In the genomic region with DNA sequence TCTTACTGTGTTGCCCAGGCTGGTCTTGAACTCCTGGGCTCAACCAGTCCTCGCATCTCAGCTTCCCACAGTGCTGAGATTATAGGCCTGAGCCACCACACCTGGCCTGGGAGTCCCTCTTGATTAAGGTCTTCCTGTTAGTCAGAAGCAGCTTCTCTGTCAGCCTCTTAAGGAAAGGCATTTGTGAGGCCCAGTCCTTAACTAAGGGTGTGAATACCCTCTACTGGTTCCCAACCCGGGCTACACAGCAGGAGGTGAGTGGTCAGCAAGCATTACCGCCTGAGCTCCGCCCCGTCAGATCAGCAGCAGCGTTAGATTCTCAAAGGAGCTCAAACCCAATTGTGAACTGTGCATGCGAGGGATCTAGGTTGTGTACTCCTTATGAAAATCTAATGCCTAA, we compare ENCODE assay signal across 16 cellular contexts.
"Had no signal": no experiment of that assay in that cellular context is flagged by ENCODE, and none has a peak within 500 bp of the region (broad histone marks: within the 10 kb centered on the region; RNA-seq: fewer than 3 reads in every experiment).

No MANE protein-coding gene starts in this region.

- H3K4me1 Mint-ChIP-seq: mesothelial cell of epicardium had no signal

- H3K27me3 ChIP-seq: brain microvascular endothelial cell, thyroid gland had no signal

- DNase-seq: activated CD4-positive, alpha-beta T cell treated with anti-CD3 and anti-CD28 coated beads for 1 hour; activated naive CD4-positive, alpha-beta T cell treated with anti-CD3 and anti-CD28 coated beads for 36 hours; anterior cingulate cortex; brain microvascular endothelial cell; erythroblast; immature natural killer cell; lower lobe of right lung; nucleus accumbens; stimulated activated naive CD4-positive, alpha-beta T cell treated with Interleukin-2 at 50 U/mL for 16 hours; T-helper 1 cell; thyroid gland had no signal

- H3K4me1 ChIP-seq: lower lobe of right lung had no signal

- H3K4me3 ChIP-seq: coronary artery, lower lobe of right lung, thyroid gland had no signal

- H3K4me3 Mint-ChIP-seq: activated naive CD4-positive, alpha-beta T cell treated with anti-CD3 and anti-CD28 coated beads for 36 hours; central memory CD8-positive, alpha-beta T cell; immature natural killer cell; mesothelial cell of epicardium; natural killer cell treated with Interleukin-12 subunit alpha and Interleukin-12 subunit beta and Interleukin-15 and Interleukin-18, amount 100 ng/mL, for 72 hours had no signal

- H3K27ac Mint-ChIP-seq: activated naive CD4-positive, alpha-beta T cell treated with anti-CD3 and anti-CD28 coated beads for 36 hours; mesothelial cell of epicardium; natural killer cell treated with Interleukin-12 subunit alpha and Interleukin-12 subunit beta and Interleukin-15 and Interleukin-18, amount 100 ng/mL, for 72 hours had no signal

- H3K27ac ChIP-seq: brain microvascular endothelial cell, coronary artery, lower lobe of right lung, thyroid gland, VCaP had no signal

- ATAC-seq: natural killer cell treated with Interleukin-12 subunit alpha and Interleukin-12 subunit beta and Interleukin-15 and Interleukin-18, amount 100 ng/mL, for 72 hours had no signal

- H3K9me3 Mint-ChIP-seq: activated naive CD4-positive, alpha-beta T cell treated with anti-CD3 and anti-CD28 coated beads for 36 hours; central memory CD8-positive, alpha-beta T cell; immature natural killer cell; mesothelial cell of epicardium; natural killer cell treated with Interleukin-12 subunit alpha and Interleukin-12 subunit beta and Interleukin-15 and Interleukin-18, amount 100 ng/mL, for 72 hours had no signal

- H3K9me3 ChIP-seq: lower lobe of right lung, thyroid gland had no signal
